Comparison of ENCODE assay signal across 8 cellular contexts in the genomic region with DNA sequence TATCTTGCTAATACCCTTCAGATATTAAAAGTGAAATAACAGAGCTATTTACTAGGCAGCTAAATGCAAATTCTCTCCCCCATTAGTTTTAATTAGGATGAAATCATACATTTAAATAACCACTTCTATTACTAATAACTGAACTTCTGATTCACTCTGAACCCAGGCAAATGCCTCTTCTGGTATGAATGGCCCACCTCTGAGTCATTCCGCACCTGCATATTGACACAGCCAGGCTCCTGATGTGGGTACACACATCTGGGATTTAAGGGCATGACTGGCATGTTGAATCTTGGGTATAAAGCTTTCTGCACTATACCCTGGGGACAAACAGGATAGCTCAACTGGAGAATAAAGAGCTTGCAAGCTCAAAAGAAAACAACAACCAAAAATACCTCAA.
DNase-seq lines count a peak whose midpoint lies in the region; ATAC-seq, FAIRE-seq and TF ChIP-seq lines count a peak whose summit lies in the region.

No MANE protein-coding gene starts in this region.

- FAIRE-seq in keratinocyte (lab: Jason Lieb, UNC), result peak; percentile 86

- 94 to 100% methylated on average over 1 of the region's 1 CpG for WGBS in tibial nerve, 2 donors

- ATAC-seq in GM19467 (IDR thresholded peaks at IDR 0.05; ENCODE audit: unreplicated experiment) (peak; percentile 55), HG03432 (IDR thresholded peaks at IDR 0.05; ENCODE audit: unreplicated experiment) (peak; percentile 82)

- H3K36me3 ChIP-seq in keratinocyte (ENCODE audit: control insufficient read depth in 2 of 2, extremely low read depth in 1 of 2, insufficient read depth in 2 of 2, low read length in 2 of 2) (no peaks in the 10 kb centered on the region), tibial nerve (no peaks in the 10 kb centered on the region), ascending aorta (no peaks in the 10 kb centered on the region)

- no peaks in the 10 kb centered on the region for H3K79me2 ChIP-seq in keratinocyte (ENCODE audit: control insufficient read depth, insufficient read depth, low read length)

- no peak for TF ChIP-seq POLR2A in tibial nerve (IDR thresholded peaks at IDR 0.05)

- H3K4me3 ChIP-seq in keratinocyte (ENCODE audit: control insufficient read depth in 2 of 3, extremely low read depth in 1 of 3, insufficient read depth in 2 of 3, low read depth in 1 of 3, low read length in 3 of 3), result no peak overlapping the region
- no peak overlapping the region for H3K4me3 ChIP-seq in tibial nerve
- H3K4me3 ChIP-seq in ascending aorta, result no peak overlapping the region

- no peaks in the 10 kb centered on the region for H3K9me1 ChIP-seq in keratinocyte (ENCODE audit: control insufficient read depth, extremely low read depth, insufficient read depth, low read length)

- DNase-seq in GM13976 (ENCODE audit: low spot score) (peak; percentile 36), keratinocyte (ENCODE audit: low read depth, low spot score) (peak; percentile 89), NCI-H1048 (lab: John Stamatoyannopoulos, UW) (no peak), tibial nerve (ENCODE audit: low spot score in 2 of 2) (no peak), ascending aorta (ENCODE audit: low spot score in 2 of 2) (no peak), NOMO-1 (lab: John Stamatoyannopoulos, UW; ENCODE audit: unreplicated experiment in 2 of 2) (no peak)

- no peaks in the 10 kb centered on the region for H4K20me1 ChIP-seq in keratinocyte (ENCODE audit: control insufficient read depth, extremely low read depth, insufficient read depth, low read length)

- peak overlapping the region; percentile 51 for H3K27ac ChIP-seq in keratinocyte (ENCODE audit: control insufficient read depth, insufficient read depth, low read length)
- H3K27ac ChIP-seq in tibial nerve, result no peak overlapping the region
- H3K27ac ChIP-seq in ascending aorta, result no peak overlapping the region

- H2AFZ ChIP-seq in keratinocyte (ENCODE audit: control insufficient read depth, low read length), result no peak overlapping the region

- in situ Hi-C loops in GM13976 (cut with MboI; ENCODE audit: low sequenced_read_pairs, unreplicated experiment), result no loop called here

- intact Hi-C loops in ascending aorta (cut with DNase I), result no loop called here

- TF ChIP-seq CTCF in GM13976 (IDR thresholded peaks at IDR 0.05; ENCODE audit: borderline replicate concordance, control extremely low read depth, extremely low read depth, insufficient read depth, missing control alignments) (no peak), keratinocyte (optimal IDR thresholded peaks at IDR 0.05 in 1 of 3, IDR thresholded peaks at IDR 0.05 in 1 of 3, conservative IDR thresholded peaks at IDR 0.05 in 1 of 3; ENCODE audit: extremely low read depth in 1 of 3, insufficient read depth in 2 of 3, low read length in 3 of 3) (no peak), tibial nerve (IDR thresholded peaks at IDR 0.05) (no peak), ascending aorta (IDR thresholded peaks at IDR 0.05) (no peak)

- peak overlapping the region; percentile 56 for H3K4me2 ChIP-seq in keratinocyte (ENCODE audit: control insufficient read depth, extremely low read depth, insufficient read depth, low read depth, low read length)

- no peak overlapping the region for H3K9ac ChIP-seq in keratinocyte (ENCODE audit: control insufficient read depth, extremely low read depth, insufficient read depth, low read length)

- H3K27me3 ChIP-seq in keratinocyte (ENCODE audit: control insufficient read depth, extremely low read depth, insufficient read depth, low read length) (no peaks in the 10 kb centered on the region), tibial nerve (no peaks in the 10 kb centered on the region), ascending aorta (no peaks in the 10 kb centered on the region)

- peaks cover 25% of the 10 kb centered on the region for H3K4me1 ChIP-seq in keratinocyte (ENCODE audit: control insufficient read depth, extremely low read depth, insufficient read depth, low read length)
- H3K4me1 ChIP-seq in tibial nerve, result peaks cover 0 to 26% (median 17%) of the 10 kb centered on the region in 4 donors
- no peaks in the 10 kb centered on the region for H3K4me1 ChIP-seq in ascending aorta

- no peaks in the 10 kb centered on the region for H3K9me3 ChIP-seq in keratinocyte (ENCODE audit: control insufficient read depth, low read depth, low read length)
- H3K9me3 ChIP-seq in tibial nerve, result no peaks in the 10 kb centered on the region
- H3K9me3 ChIP-seq in ascending aorta, result no peaks in the 10 kb centered on the region

- TF ChIP-seq EP300 in tibial nerve (IDR thresholded peaks at IDR 0.05), result no peak

- dilution Hi-C loops in keratinocyte (cut with MboI; ENCODE audit: extremely low pct_ligation_motif_present, low sequenced_read_pairs), result no loop called here

Comparison
In these comparisons a context has a peak if more than half of its experiments do, and no peak if none do; other contexts are left out.
1. DNase-seq: peak in GM13976 (single experiment) and keratinocyte (single experiment); none in NCI-H1048 (single experiment), tibial nerve (0 of 2), ascending aorta (0 of 2) and NOMO-1 (0 of 2).